ENCODE assay signal across 1 cellular context in the genomic region with DNA sequence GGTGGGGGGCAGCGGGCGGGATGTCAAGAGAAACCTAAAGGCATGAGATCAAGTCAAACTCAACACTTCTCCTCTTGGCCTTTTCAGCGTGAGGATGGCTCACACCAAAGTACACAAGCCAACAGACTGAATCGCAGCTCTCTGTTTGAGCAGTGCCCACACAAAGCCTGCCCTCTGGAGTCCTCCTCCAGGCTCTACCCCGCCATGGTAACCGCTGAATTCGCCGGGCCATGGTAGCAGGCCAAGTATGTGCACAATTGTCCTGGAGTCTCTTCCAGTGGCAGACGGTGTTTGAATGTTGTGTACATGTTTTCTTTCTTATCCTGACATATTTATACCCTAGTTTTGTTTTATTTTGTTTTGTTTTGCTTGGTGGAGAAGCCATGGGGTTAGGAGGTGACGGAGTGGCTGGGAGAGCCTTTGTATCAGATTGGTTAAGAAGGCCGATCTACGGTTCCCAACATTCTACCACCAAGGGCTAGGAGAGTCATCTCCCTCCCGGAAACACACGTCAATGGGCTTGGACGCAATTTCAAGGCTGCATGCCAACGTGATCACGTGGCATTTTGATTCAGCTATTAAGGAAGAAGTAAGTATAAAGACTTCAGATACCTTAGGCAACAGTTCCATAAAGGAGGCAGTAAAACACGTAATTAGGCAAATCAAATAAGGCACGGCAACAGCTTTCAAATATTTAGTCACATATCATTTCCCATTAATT.
TF ChIP-seq lines count a peak whose summit lies in the region.

No MANE protein-coding gene starts in this region.

TF ChIP-seq in SK-N-SH treated with all-trans-retinoic acid at 6 μM for 48 hours, 23 proteins besides CTCF, POLR2A, EP300 and RAD21 (continued from another document):
- TF ChIP-seq RARB (CRISPR knock-in tag; IDR thresholded peaks at IDR 0.05) (no peak), ZFP30 (CRISPR knock-in tag; IDR thresholded peaks at IDR 0.05) (no peak), OSR1 (CRISPR knock-in tag; IDR thresholded peaks at IDR 0.05) (no peak), GLIS3 (CRISPR knock-in tag; IDR thresholded peaks at IDR 0.05) (no peak), PPARA (CRISPR knock-in tag; IDR thresholded peaks at IDR 0.05; ENCODE audit: borderline replicate concordance) (no peak), TCF4 (CRISPR knock-in tag; IDR thresholded peaks at IDR 0.05; ENCODE audit: borderline replicate concordance) (no peak), ESRRG (CRISPR knock-in tag; IDR thresholded peaks at IDR 0.05) (no peak), ZNF8 (CRISPR knock-in tag; IDR thresholded peaks at IDR 0.05) (no peak)
